In genomic region chr3:10760199-10760598, GRCh38 we compare ENCODE assay signal across 1 cellular context.
TF ChIP-seq lines count a peak whose summit lies in the region.

No MANE protein-coding gene starts in this region.

TF ChIP-seq in K562, 482 proteins besides CTCF, POLR2A, EP300 and RAD21 (continued from another document):
- peak in 1 of 2 experiments; percentile 75; a peak in 2 of 4 replicates for TF ChIP-seq MLLT1 (IDR thresholded peaks at IDR 0.05)
- no peak for TF ChIP-seq THRA (IDR thresholded peaks at IDR 0.05)
- no peak for TF ChIP-seq ZNF764 (CRISPR knock-in tag; IDR thresholded peaks at IDR 0.05; ENCODE audit: low read depth)
- no peak for TF ChIP-seq MAX (CRISPR knock-in tag; IDR thresholded peaks at IDR 0.05)
TF ChIP-seq in K562: peak in this region for 4.
